Comparison of ENCODE assay signal across 1 cellular context in the genomic region with DNA sequence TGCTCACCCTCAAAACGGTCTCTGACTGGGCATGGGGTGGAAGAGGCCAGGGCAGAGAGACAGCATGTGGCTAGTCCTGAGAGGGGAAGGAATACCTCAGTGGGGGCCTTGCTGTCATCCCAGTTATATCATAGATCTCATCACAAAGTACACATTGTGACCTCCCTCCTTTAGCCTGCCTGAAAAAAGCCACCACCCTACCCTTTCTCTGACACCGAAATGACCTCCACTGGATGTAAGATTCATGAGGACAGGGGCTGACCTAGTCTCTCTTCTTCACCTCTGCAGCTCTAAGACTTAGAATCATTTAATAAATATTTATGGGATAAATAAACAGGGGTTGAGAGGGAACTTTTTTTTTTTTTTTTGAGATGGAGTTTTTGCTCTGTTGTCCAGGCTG.
TF ChIP-seq lines count a peak whose summit lies in the region.

A gene with protein sequence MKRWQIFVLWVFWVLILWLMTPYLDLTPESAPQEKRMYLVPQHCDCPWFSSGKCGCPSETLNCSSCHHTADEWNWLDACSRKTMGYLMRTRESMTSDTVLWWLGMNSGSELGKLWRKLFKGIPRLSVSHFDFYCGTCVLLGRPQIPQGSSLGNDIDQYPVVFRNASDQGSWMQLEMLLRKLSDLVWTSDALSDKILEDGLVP (minus strand): TSS at position 101 of the 400 bp plus-strand sequence. CDS start 279 bp downstream, outside the sequence.

TF ChIP-seq in HepG2, 621 proteins besides CTCF, POLR2A, EP300 and RAD21:
- TF ChIP-seq, protein P1, sequence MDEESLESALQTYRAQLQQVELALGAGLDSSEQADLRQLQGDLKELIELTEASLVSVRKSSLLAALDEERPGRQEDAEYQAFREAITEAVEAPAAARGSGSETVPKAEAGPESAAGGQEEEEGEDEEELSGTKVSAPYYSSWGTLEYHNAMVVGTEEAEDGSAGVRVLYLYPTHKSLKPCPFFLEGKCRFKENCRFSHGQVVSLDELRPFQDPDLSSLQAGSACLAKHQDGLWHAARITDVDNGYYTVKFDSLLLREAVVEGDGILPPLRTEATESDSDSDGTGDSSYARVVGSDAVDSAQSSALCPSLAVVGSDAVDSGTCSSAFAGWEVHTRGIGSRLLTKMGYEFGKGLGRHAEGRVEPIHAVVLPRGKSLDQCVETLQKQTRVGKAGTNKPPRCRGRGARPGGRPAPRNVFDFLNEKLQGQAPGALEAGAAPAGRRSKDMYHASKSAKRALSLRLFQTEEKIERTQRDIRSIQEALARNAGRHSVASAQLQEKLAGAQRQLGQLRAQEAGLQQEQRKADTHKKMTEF (CRISPR knock-in tag; IDR thresholded peaks at IDR 0.05): no peak
- TF ChIP-seq ZNF572 (CRISPR knock-in tag; IDR thresholded peaks at IDR 0.05): no peak
- TF ChIP-seq, protein P2, sequence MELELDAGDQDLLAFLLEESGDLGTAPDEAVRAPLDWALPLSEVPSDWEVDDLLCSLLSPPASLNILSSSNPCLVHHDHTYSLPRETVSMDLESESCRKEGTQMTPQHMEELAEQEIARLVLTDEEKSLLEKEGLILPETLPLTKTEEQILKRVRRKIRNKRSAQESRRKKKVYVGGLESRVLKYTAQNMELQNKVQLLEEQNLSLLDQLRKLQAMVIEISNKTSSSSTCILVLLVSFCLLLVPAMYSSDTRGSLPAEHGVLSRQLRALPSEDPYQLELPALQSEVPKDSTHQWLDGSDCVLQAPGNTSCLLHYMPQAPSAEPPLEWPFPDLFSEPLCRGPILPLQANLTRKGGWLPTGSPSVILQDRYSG (CRISPR knock-in tag; IDR thresholded peaks at IDR 0.05): no peak
- no peak for TF ChIP-seq NFKBIZ (CRISPR knock-in tag; IDR thresholded peaks at IDR 0.05)
- no peak for TF ChIP-seq ARHGAP35 (CRISPR knock-in tag; IDR thresholded peaks at IDR 0.05; ENCODE audit: borderline replicate concordance)
- TF ChIP-seq ARID2 (CRISPR knock-in tag; IDR thresholded peaks at IDR 0.05; ENCODE audit: borderline replicate concordance): no peak
- TF ChIP-seq, protein P3, sequence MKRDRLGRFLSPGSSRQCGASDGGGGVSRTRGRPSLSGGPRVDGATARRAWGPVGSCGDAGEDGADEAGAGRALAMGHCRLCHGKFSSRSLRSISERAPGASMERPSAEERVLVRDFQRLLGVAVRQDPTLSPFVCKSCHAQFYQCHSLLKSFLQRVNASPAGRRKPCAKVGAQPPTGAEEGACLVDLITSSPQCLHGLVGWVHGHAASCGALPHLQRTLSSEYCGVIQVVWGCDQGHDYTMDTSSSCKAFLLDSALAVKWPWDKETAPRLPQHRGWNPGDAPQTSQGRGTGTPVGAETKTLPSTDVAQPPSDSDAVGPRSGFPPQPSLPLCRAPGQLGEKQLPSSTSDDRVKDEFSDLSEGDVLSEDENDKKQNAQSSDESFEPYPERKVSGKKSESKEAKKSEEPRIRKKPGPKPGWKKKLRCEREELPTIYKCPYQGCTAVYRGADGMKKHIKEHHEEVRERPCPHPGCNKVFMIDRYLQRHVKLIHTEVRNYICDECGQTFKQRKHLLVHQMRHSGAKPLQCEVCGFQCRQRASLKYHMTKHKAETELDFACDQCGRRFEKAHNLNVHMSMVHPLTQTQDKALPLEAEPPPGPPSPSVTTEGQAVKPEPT (CRISPR knock-in tag; IDR thresholded peaks at IDR 0.05; ENCODE audit: low read depth): no peak
- no peak for TF ChIP-seq ISX (CRISPR knock-in tag; conservative IDR thresholded peaks at IDR 0.05)
- TF ChIP-seq SP140L (CRISPR knock-in tag; IDR thresholded peaks at IDR 0.05; ENCODE audit: borderline replicate concordance): no peak
- TF ChIP-seq, protein P4, sequence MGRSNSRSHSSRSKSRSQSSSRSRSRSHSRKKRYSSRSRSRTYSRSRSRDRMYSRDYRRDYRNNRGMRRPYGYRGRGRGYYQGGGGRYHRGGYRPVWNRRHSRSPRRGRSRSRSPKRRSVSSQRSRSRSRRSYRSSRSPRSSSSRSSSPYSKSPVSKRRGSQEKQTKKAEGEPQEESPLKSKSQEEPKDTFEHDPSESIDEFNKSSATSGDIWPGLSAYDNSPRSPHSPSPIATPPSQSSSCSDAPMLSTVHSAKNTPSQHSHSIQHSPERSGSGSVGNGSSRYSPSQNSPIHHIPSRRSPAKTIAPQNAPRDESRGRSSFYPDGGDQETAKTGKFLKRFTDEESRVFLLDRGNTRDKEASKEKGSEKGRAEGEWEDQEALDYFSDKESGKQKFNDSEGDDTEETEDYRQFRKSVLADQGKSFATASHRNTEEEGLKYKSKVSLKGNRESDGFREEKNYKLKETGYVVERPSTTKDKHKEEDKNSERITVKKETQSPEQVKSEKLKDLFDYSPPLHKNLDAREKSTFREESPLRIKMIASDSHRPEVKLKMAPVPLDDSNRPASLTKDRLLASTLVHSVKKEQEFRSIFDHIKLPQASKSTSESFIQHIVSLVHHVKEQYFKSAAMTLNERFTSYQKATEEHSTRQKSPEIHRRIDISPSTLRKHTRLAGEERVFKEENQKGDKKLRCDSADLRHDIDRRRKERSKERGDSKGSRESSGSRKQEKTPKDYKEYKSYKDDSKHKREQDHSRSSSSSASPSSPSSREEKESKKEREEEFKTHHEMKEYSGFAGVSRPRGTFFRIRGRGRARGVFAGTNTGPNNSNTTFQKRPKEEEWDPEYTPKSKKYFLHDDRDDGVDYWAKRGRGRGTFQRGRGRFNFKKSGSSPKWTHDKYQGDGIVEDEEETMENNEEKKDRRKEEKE (IDR thresholded peaks at IDR 0.05): no peak
- no peak for TF ChIP-seq TAF1 (CRISPR knock-in tag; IDR thresholded peaks at IDR 0.05)
- TF ChIP-seq, protein P5, sequence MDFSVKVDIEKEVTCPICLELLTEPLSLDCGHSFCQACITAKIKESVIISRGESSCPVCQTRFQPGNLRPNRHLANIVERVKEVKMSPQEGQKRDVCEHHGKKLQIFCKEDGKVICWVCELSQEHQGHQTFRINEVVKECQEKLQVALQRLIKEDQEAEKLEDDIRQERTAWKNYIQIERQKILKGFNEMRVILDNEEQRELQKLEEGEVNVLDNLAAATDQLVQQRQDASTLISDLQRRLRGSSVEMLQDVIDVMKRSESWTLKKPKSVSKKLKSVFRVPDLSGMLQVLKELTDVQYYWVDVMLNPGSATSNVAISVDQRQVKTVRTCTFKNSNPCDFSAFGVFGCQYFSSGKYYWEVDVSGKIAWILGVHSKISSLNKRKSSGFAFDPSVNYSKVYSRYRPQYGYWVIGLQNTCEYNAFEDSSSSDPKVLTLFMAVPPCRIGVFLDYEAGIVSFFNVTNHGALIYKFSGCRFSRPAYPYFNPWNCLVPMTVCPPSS (IDR thresholded peaks at IDR 0.05): no peak
- TF ChIP-seq ZSCAN22 (CRISPR knock-in tag; IDR thresholded peaks at IDR 0.05): no peak
- TF ChIP-seq KDM2A (CRISPR knock-in tag; IDR thresholded peaks at IDR 0.05; ENCODE audit: borderline replicate concordance, low read depth): no peak
- TF ChIP-seq, protein P6, sequence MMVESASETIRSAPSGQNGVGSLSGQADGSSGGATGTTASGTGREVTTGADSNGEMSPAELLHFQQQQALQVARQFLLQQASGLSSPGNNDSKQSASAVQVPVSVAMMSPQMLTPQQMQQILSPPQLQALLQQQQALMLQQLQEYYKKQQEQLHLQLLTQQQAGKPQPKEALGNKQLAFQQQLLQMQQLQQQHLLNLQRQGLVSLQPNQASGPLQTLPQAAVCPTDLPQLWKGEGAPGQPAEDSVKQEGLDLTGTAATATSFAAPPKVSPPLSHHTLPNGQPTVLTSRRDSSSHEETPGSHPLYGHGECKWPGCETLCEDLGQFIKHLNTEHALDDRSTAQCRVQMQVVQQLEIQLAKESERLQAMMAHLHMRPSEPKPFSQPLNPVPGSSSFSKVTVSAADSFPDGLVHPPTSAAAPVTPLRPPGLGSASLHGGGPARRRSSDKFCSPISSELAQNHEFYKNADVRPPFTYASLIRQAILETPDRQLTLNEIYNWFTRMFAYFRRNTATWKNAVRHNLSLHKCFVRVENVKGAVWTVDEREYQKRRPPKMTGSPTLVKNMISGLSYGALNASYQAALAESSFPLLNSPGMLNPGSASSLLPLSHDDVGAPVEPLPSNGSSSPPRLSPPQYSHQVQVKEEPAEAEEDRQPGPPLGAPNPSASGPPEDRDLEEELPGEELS (CRISPR knock-in tag; IDR thresholded peaks at IDR 0.05): no peak
- TF ChIP-seq ZNF160 (CRISPR knock-in tag; IDR thresholded peaks at IDR 0.05): no peak
- TF ChIP-seq DPF2 (CRISPR knock-in tag; IDR thresholded peaks at IDR 0.05; ENCODE audit: borderline replicate concordance, low read depth): no peak
- TF ChIP-seq TBL1XR1 (IDR thresholded peaks at IDR 0.05; ENCODE audit: borderline replicate concordance, low read length, partially characterized antibody): no peak
